In genomic region chr7:17697128-17697881, GRCh38 we compare ENCODE assay signal across 28 cellular contexts.
DNase-seq lines count a peak whose midpoint lies in the region; ATAC-seq, FAIRE-seq and TF ChIP-seq lines count a peak whose summit lies in the region.
"Had no signal": no experiment of that assay in that cellular context is flagged by ENCODE, and none has a peak within 500 bp of the region (broad histone marks: within the 10 kb centered on the region; RNA-seq: fewer than 3 reads in every experiment).

No MANE protein-coding gene starts in this region.

- no peak for TF ChIP-seq EP300 in esophagus muscularis mucosa (IDR thresholded peaks at IDR 0.05)
- TF ChIP-seq EP300 in suprapubic skin (IDR thresholded peaks at IDR 0.05) = no peak

- H3K79me2 ChIP-seq in hepatocyte = no peaks in the 10 kb centered on the region

- H3K9me3 ChIP-seq in esophagus muscularis mucosa = peaks cover 0 to 25% (median 19%) of the 10 kb centered on the region in 4 donors
- peaks cover 14% of the 10 kb centered on the region for H3K9me3 ChIP-seq in hepatocyte (ENCODE audit: low read depth)
- no peaks in the 10 kb centered on the region for H3K9me3 ChIP-seq in suprapubic skin
- H3K9me3 ChIP-seq: thyroid gland had no signal

- H3K36me3 Mint-ChIP-seq in stimulated activated effector memory CD8-positive, alpha-beta T cell treated with anti-CD3 and anti-CD28 coated beads, Interleukin-12 subunit alpha, Interleukin-12 subunit beta, amount 100 ng/mL, for 72 hours = no peaks in the 10 kb centered on the region

- no peak overlapping the region for H2AFZ ChIP-seq in hepatocyte

- POLR2A ChIA-PET in RWPE1 (lab: Yijun Ruan, JAX; ENCODE audit: low non-redundant PET) = no interaction called here

- 72% methylated on average over 4 of the region's 4 CpGs for WGBS in esophagus muscularis mucosa
- WGBS in hepatocyte (ENCODE audit: low lambda C conversion rate, missing lambda C conversion rate) = 94% methylated on average over 4 of the region's 4 CpGs
- WGBS in suprapubic skin = 92% methylated on average over 4 of the region's 4 CpGs

- H3K27me3 ChIP-seq in esophagus muscularis mucosa = no peaks in the 10 kb centered on the region
- H3K27me3 ChIP-seq in hepatocyte = no peaks in the 10 kb centered on the region
- no peaks in the 10 kb centered on the region for H3K27me3 ChIP-seq in suprapubic skin
- H3K27me3 ChIP-seq: cardiac muscle cell, thyroid gland had no signal

- H3K4me1 Mint-ChIP-seq in stimulated activated effector memory CD8-positive, alpha-beta T cell treated with anti-CD3 and anti-CD28 coated beads, Interleukin-12 subunit alpha, Interleukin-12 subunit beta, amount 100 ng/mL, for 72 hours = no peaks in the 10 kb centered on the region
- H3K4me1 Mint-ChIP-seq: CD8-positive, alpha-beta memory T cell; nephron; T-helper 17 cell had no signal

- H3K36me3 ChIP-seq in esophagus muscularis mucosa = no peaks in the 10 kb centered on the region
- no peaks in the 10 kb centered on the region for H3K36me3 ChIP-seq in hepatocyte (replicated peaks; ENCODE audit: insufficient read depth, low read depth)
- no peaks in the 10 kb centered on the region for H3K36me3 ChIP-seq in suprapubic skin
- H3K36me3 ChIP-seq: cardiac muscle cell, thyroid gland had no signal

- H3K9me3 Mint-ChIP-seq in stimulated activated effector memory CD8-positive, alpha-beta T cell treated with anti-CD3 and anti-CD28 coated beads, Interleukin-12 subunit alpha, Interleukin-12 subunit beta, amount 100 ng/mL, for 72 hours = peaks cover 18% of the 10 kb centered on the region

- H3K27ac ChIP-seq in RWPE1 = peak overlapping the region; percentile 79
- H3K27ac ChIP-seq in esophagus muscularis mucosa (replicated peaks in 1 of 4) = peak overlapping the region; percentile 7 to 57 (median 38)
- H3K27ac ChIP-seq in hepatocyte = peak overlapping the region; percentile 57
- peak overlapping the region; percentile 58 for H3K27ac ChIP-seq in suprapubic skin
- H3K27ac ChIP-seq: cardiac muscle cell, thyroid gland had no signal

- no peak for ATAC-seq in stimulated activated effector memory CD8-positive, alpha-beta T cell treated with anti-CD3 and anti-CD28 coated beads, Interleukin-12 subunit alpha, Interleukin-12 subunit beta, amount 100 ng/mL, for 72 hours
- ATAC-seq: Panc1, T-helper 17 cell had no signal

- FAIRE-seq in D721Med (lab: Jason Lieb, UNC) = no peak
- FAIRE-seq: endothelial cell of umbilical vein, frontal cortex, GM19239 had no signal

- TF ChIP-seq POLR2A in esophagus muscularis mucosa (IDR thresholded peaks at IDR 0.05; ENCODE audit: low read depth) (no peak), suprapubic skin (IDR thresholded peaks at IDR 0.05) (no peak)

- CTCF ChIA-PET in RWPE1 (lab: Yijun Ruan, JAX) = interaction anchor here (0.7 kb wide), 2 partner anchors 16 to 322 kb away, joined by 3 to 6 read pairs; no protein-coding TSS in a partner anchor

- H3K4me3 Mint-ChIP-seq in stimulated activated effector memory CD8-positive, alpha-beta T cell treated with anti-CD3 and anti-CD28 coated beads, Interleukin-12 subunit alpha, Interleukin-12 subunit beta, amount 100 ng/mL, for 72 hours = no peak overlapping the region
- H3K4me3 Mint-ChIP-seq: activated naive CD4-positive, alpha-beta T cell treated with anti-CD3 and anti-CD28 coated beads for 36 hours; activated T-cell treated with anti-CD3 and anti-CD28 coated beads, Interleukin-2, amount 50 U/mL, for 72 hours; nephron; T-helper 17 cell had no signal

- intact Hi-C loops in esophagus muscularis mucosa (cut with DNase I) = no loop called here

- no peaks in the 10 kb centered on the region for H4K20me1 ChIP-seq in hepatocyte (ENCODE audit: insufficient read depth, poor library complexity, severe bottlenecking)

- DNase-seq in RWPE1 (ENCODE audit: low spot score) (no peak), esophagus muscularis mucosa (ENCODE audit: extremely low spot score) (no peak), hepatocyte (ENCODE audit: low spot score) (no peak), suprapubic skin (ENCODE audit: low spot score in 2 of 2) (no peak), NCI-H1105 treated with DMSO at 0.1 percent for 48 hours (lab: John Stamatoyannopoulos, UW) (no peak), D721Med (ENCODE audit: insufficient read length, low spot score) (no peak)
- DNase-seq in stimulated activated CD4-positive, alpha-beta T cell treated with anti-CD3 and anti-CD28 coated beads, Interleukin-4, amount 100 ng/mL, for 1 hour = no peak
- no peak for DNase-seq in stimulated activated effector memory CD8-positive, alpha-beta T cell treated with anti-CD3 and anti-CD28 coated beads, Interleukin-12 subunit alpha, Interleukin-12 subunit beta, amount 100 ng/mL, for 72 hours (ENCODE audit: low spot score in 2 of 2)
- DNase-seq: activated CD4-positive, alpha-beta T cell treated with anti-CD3 and anti-CD28 coated beads for 4 hours; activated naive CD4-positive, alpha-beta T cell treated with anti-CD3 and anti-CD28 coated beads for 36 hours; AML-193; CD8-positive, alpha-beta memory T cell; dermis blood vessel endothelial cell; DND-41; mesendoderm; NCI-H1105; NCI-H2081 treated with DMSO at 0.1 percent for 48 hours; NCI-H446 treated with DMSO at 0.1 percent for 48 hours; stimulated activated naive CD4-positive, alpha-beta T cell; T-helper 17 cell had no signal

- no peak overlapping the region for H3K4me2 ChIP-seq in hepatocyte

- no peaks in the 10 kb centered on the region for H3K9me2 ChIP-seq in hepatocyte (replicated peaks; ENCODE audit: insufficient read depth)

- H3K27ac Mint-ChIP-seq in stimulated activated effector memory CD8-positive, alpha-beta T cell treated with anti-CD3 and anti-CD28 coated beads, Interleukin-12 subunit alpha, Interleukin-12 subunit beta, amount 100 ng/mL, for 72 hours = no peak overlapping the region
- H3K27ac Mint-ChIP-seq: activated naive CD4-positive, alpha-beta T cell treated with anti-CD3 and anti-CD28 coated beads for 36 hours; activated T-cell treated with anti-CD3 and anti-CD28 coated beads, Interleukin-2, amount 50 U/mL, for 72 hours; CD8-positive, alpha-beta memory T cell; T-helper 17 cell had no signal

- TF ChIP-seq CTCF in RWPE1 (conservative IDR thresholded peaks at IDR 0.05; ENCODE audit: low read depth) (no peak), esophagus muscularis mucosa (IDR thresholded peaks at IDR 0.05) (no peak), hepatocyte (IDR thresholded peaks at IDR 0.05; ENCODE audit: poor library complexity) (no peak), suprapubic skin (IDR thresholded peaks at IDR 0.05) (no peak), D721Med (IDR thresholded peaks at IDR 0.05; ENCODE audit: insufficient read depth, missing control alignments) (no peak)

- H3K4me3 ChIP-seq in esophagus muscularis mucosa (no peak overlapping the region), hepatocyte (no peak overlapping the region), suprapubic skin (no peak overlapping the region)
- H3K4me3 ChIP-seq: cardiac muscle cell, thyroid gland had no signal

- peaks cover 0 to 10% (median 3%) of the 10 kb centered on the region in 4 donors for H3K4me1 ChIP-seq in esophagus muscularis mucosa
- no peaks in the 10 kb centered on the region for H3K4me1 ChIP-seq in hepatocyte (ENCODE audit: insufficient read depth)
- peaks cover 9% of the 10 kb centered on the region for H3K4me1 ChIP-seq in suprapubic skin
- H3K4me1 ChIP-seq: thyroid gland had no signal
